In genomic region chr1:93710949-93711591, GRCh38 we compare ENCODE assay signal across 1 cellular context.
TF ChIP-seq lines count a peak whose summit lies in the region.

No MANE protein-coding gene starts in this region.

TF ChIP-seq in GM12878, 131 proteins besides CTCF, POLR2A, EP300 and RAD21 (continued from another document and continues in another):
- no peak for TF ChIP-seq REST (IDR thresholded peaks at IDR 0.05; ENCODE audit: low read depth, low read length)
- no peak for TF ChIP-seq CEBPZ (IDR thresholded peaks at IDR 0.05; ENCODE audit: low read depth, low read length)
- no peak for TF ChIP-seq RCOR1 (conservative IDR thresholded peaks at IDR 0.05; ENCODE audit: low read depth, low read length)
- no peak for TF ChIP-seq NFXL1 (IDR thresholded peaks at IDR 0.05; ENCODE audit: borderline replicate concordance)
- no peak for TF ChIP-seq ZZZ3 (IDR thresholded peaks at IDR 0.05; ENCODE audit: control insufficient read depth, insufficient read length, low read depth)
- no peak for TF ChIP-seq ZBTB40 (IDR thresholded peaks at IDR 0.05; ENCODE audit: borderline replicate concordance)
- TF ChIP-seq BCL3 (IDR thresholded peaks at IDR 0.05; ENCODE audit: borderline replicate concordance, insufficient read depth, low read depth, low read length, poor library complexity, severe bottlenecking): no peak
- no peak for TF ChIP-seq CBX5 (IDR thresholded peaks at IDR 0.05; ENCODE audit: low read depth)
- TF ChIP-seq ZNF384 (IDR thresholded peaks at IDR 0.05; ENCODE audit: borderline replicate concordance, low read depth, low read length): no peak
- TF ChIP-seq RB1 (IDR thresholded peaks at IDR 0.05; ENCODE audit: borderline replicate concordance): no peak
- no peak for TF ChIP-seq SIX5 (IDR thresholded peaks at IDR 0.05; ENCODE audit: low read depth, low read length, severe bottlenecking)
- TF ChIP-seq FOS (IDR thresholded peaks at IDR 0.05; ENCODE audit: borderline replicate concordance, extremely low read depth, insufficient read length): no peak
- TF ChIP-seq PML (IDR thresholded peaks at IDR 0.05; ENCODE audit: low read length): no peak
- no peak for TF ChIP-seq E2F4 (IDR thresholded peaks at IDR 0.05; ENCODE audit: low read depth, low read length)
- no peak for TF ChIP-seq SRF (IDR thresholded peaks at IDR 0.05; ENCODE audit: low read depth in 2 of 2, low read length in 2 of 2)
- TF ChIP-seq USF1 (IDR thresholded peaks at IDR 0.05; ENCODE audit: borderline replicate concordance, extremely low read length, insufficient read depth, low read depth, low read length): no peak
- TF ChIP-seq GATAD2B (conservative IDR thresholded peaks at IDR 0.05; ENCODE audit: low read depth): no peak
- TF ChIP-seq IRF5 (IDR thresholded peaks at IDR 0.05; ENCODE audit: borderline replicate concordance): no peak
- TF ChIP-seq NFYA (IDR thresholded peaks at IDR 0.05; ENCODE audit: borderline replicate concordance, low read depth, low read length): no peak
- peak; percentile 13; the same call in 1 of the 2 replicates for TF ChIP-seq JUNB (IDR thresholded peaks at IDR 0.05)
- TF ChIP-seq MTA3 (IDR thresholded peaks at IDR 0.05; ENCODE audit: borderline replicate concordance, low read length): no peak
- no peak for TF ChIP-seq IRF3 (IDR thresholded peaks at IDR 0.05)
- no peak for TF ChIP-seq CHD1 (IDR thresholded peaks at IDR 0.05; ENCODE audit: low read depth, low read length)
- TF ChIP-seq ETV6 (conservative IDR thresholded peaks at IDR 0.05 in 1 of 2, IDR thresholded peaks at IDR 0.05 in 1 of 2; ENCODE audit: borderline replicate concordance in 1 of 2, low read depth in 1 of 2): no peak
- no peak for TF ChIP-seq ZBED1 (IDR thresholded peaks at IDR 0.05; ENCODE audit: borderline replicate concordance)
- no peak for TF ChIP-seq ESRRA (IDR thresholded peaks at IDR 0.05; ENCODE audit: low read length)
- no peak for TF ChIP-seq IRF4 (IDR thresholded peaks at IDR 0.05; ENCODE audit: low read depth, low read length)
- TF ChIP-seq IKZF2 (IDR thresholded peaks at IDR 0.05): peak in 1 of 2 experiments; percentile 54; a peak in 2 of 4 replicates
- no peak for TF ChIP-seq ATF3 (IDR thresholded peaks at IDR 0.05; ENCODE audit: borderline replicate concordance, extremely low read depth, low read depth, low read length)
- TF ChIP-seq RELB (IDR thresholded peaks at IDR 0.05; ENCODE audit: low read depth): no peak
- no peak for TF ChIP-seq MYC (IDR thresholded peaks at IDR 0.05; ENCODE audit: insufficient read depth, insufficient read length, insufficient replicate concordance, low read length, severe bottlenecking)
